In the genomic region with DNA sequence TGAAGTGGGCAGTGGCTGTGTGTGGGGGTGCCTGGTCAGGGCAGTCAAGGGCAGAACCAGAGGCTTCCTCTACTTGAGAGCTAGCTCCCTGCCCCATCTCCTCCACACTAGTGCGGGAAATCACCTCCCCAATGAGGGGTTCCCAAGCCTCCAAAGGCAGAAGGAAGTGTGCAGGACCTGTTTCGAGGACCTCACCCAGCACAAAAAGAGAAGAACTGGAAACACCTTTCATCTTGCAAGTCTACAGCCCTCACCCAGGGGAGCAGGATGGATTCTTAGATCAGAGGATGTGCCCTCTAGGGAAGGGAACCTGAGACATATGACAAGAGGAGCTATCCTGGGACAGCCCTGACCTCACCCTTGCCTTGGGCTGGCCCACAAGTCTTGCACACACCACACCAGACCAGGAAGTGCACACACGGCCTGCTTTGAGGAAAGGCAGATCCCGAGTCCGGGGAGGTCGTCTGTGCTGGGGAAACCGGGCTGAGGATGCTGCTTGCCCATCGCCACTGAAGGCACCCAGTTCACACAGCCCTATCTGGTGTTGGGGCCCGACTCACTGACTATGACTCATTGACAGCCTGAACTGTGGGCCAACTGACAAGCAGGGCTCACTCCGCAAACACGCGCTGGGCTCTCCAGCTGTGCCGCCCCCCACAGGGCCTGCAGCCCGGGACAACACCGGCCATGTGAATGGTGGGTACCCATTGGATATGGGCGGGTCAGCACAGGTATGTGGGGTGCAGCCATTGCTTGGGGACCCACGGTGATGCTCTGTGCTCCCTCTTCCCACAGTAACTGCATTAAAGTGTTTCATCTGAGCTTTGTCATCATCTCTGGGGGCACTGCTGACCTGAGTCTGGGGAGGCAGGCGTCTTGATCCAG, we compare ENCODE assay signal across 1 cellular context.
TF ChIP-seq lines count a peak whose summit lies in the region.

No MANE protein-coding gene starts in this region.

TF ChIP-seq in neural cell, 6 proteins besides CTCF, POLR2A, EP300 and RAD21 (continued from another document):
- TF ChIP-seq, protein P1, sequence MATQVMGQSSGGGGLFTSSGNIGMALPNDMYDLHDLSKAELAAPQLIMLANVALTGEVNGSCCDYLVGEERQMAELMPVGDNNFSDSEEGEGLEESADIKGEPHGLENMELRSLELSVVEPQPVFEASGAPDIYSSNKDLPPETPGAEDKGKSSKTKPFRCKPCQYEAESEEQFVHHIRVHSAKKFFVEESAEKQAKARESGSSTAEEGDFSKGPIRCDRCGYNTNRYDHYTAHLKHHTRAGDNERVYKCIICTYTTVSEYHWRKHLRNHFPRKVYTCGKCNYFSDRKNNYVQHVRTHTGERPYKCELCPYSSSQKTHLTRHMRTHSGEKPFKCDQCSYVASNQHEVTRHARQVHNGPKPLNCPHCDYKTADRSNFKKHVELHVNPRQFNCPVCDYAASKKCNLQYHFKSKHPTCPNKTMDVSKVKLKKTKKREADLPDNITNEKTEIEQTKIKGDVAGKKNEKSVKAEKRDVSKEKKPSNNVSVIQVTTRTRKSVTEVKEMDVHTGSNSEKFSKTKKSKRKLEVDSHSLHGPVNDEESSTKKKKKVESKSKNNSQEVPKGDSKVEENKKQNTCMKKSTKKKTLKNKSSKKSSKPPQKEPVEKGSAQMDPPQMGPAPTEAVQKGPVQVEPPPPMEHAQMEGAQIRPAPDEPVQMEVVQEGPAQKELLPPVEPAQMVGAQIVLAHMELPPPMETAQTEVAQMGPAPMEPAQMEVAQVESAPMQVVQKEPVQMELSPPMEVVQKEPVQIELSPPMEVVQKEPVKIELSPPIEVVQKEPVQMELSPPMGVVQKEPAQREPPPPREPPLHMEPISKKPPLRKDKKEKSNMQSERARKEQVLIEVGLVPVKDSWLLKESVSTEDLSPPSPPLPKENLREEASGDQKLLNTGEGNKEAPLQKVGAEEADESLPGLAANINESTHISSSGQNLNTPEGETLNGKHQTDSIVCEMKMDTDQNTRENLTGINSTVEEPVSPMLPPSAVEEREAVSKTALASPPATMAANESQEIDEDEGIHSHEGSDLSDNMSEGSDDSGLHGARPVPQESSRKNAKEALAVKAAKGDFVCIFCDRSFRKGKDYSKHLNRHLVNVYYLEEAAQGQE (IDR thresholded peaks at IDR 0.05; ENCODE audit: borderline replicate concordance), result no peak
- no peak for TF ChIP-seq EZH2 (IDR thresholded peaks at IDR 0.05; ENCODE audit: borderline replicate concordance, insufficient read depth, low read length, poor library complexity, severe bottlenecking)
- TF ChIP-seq POLR2AphosphoS5 (IDR thresholded peaks at IDR 0.05), result no peak
- no peak for TF ChIP-seq TAF1 (IDR thresholded peaks at IDR 0.05; ENCODE audit: low read depth)
- no peak for TF ChIP-seq MXI1 (conservative IDR thresholded peaks at IDR 0.05; ENCODE audit: poor library complexity, severe bottlenecking)
